Comparison of ENCODE assay signal across 1 cellular context in genomic region chr19:39144487-39145071, GRCh38.
TF ChIP-seq lines count a peak whose summit lies in the region.

No MANE protein-coding gene starts in this region.

TF ChIP-seq in endothelial cell of umbilical vein, 7 proteins besides CTCF, POLR2A, EP300 and RAD21:
- TF ChIP-seq GATA2 (IDR thresholded peaks at IDR 0.05; ENCODE audit: insufficient read depth, insufficient read length, low read depth, low read length) (no peak), EZH2 (IDR thresholded peaks at IDR 0.05; ENCODE audit: borderline replicate concordance, low read depth, low read length, severe bottlenecking) (no peak), POLR2AphosphoS5 (IDR thresholded peaks at IDR 0.05; ENCODE audit: insufficient read depth, low read depth, low read length) (peak; percentile 61), MYC (IDR thresholded peaks at IDR 0.05; ENCODE audit: low read depth, low read length) (peak; percentile 33), JUN (IDR thresholded peaks at IDR 0.05; ENCODE audit: borderline replicate concordance, insufficient read depth, insufficient read length, low read depth) (no peak)
